1 cellular context compared by ENCODE assay signal in the genomic region with DNA sequence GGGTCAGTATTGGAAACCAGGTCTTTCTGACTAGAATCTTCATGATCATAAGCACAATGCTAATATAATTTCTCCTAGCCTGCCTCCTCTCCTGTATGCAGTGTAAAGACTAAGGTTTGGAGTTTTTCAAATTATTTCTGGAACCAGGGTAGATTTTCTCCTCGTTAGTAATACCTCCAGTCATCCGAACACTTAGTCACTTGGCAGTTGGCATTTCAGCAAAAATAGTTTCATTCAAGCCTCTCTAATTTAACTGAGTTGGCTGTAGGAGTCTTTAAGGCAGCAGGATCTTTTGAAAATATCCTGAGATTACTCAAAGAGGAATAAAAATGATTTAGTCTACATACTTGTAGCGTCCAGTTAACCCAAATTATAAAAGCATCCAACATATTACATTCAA.
TF ChIP-seq lines count a peak whose summit lies in the region.

No MANE protein-coding gene starts in this region.

TF ChIP-seq in IMR-90, 13 proteins besides CTCF, POLR2A, EP300 and RAD21:
- TF ChIP-seq FOS (IDR thresholded peaks at IDR 0.05; ENCODE audit: low read depth, low read length) (no peak), CHD1 (IDR thresholded peaks at IDR 0.05; ENCODE audit: low read depth, low read length) (no peak), BHLHE40 (IDR thresholded peaks at IDR 0.05; ENCODE audit: low read depth, low read length) (no peak), MAFK (IDR thresholded peaks at IDR 0.05; ENCODE audit: low read depth, low read length) (no peak), NFE2L2 (IDR thresholded peaks at IDR 0.05; ENCODE audit: low read depth, low read length) (no peak)
